In the genomic region with DNA sequence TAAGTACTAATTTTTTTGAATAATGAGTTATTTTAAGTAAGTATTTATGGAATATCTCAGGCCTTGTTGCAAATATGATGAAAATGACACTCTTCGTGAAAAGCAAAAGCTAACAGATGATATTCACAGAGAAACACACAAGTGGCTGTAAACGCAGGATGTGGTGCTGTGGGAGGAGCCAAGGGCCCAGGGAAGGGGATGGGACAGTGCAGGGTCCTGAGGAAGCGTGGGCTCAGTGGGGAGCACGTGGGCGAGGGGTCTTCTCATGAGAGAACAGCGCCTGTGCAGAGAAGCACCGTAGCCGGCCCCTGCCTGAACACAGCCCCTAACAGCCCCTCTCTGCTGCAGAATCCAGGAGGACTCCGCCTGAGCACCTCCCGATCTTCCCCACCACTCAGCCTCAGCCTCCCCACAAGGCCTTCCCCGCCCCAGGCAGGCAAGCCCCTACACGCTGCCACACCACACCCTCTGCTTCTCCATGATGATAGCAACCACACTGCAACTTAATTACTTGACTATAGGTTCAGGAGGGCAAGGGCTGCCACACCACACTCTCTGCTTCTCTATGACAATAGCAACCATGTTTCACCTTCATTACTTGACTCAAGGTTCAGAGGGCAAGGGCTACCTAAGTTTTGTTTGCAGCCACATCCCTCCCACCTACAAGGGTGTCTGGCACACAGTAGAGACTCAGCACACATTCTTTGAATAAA, we compare ENCODE assay signal across 21 cellular contexts.
DNase-seq lines count a peak whose midpoint lies in the region; ATAC-seq and TF ChIP-seq lines count a peak whose summit lies in the region.
"Had no signal": no experiment of that assay in that cellular context is flagged by ENCODE, and none has a peak within 500 bp of the region (broad histone marks: within the 10 kb centered on the region; RNA-seq: fewer than 3 reads in every experiment).

No MANE protein-coding gene starts in this region.

- peaks cover 6% of the 10 kb centered on the region; the same call in 1 of the 3 replicates for H3K4me1 Mint-ChIP-seq in GM23338
- H3K4me1 Mint-ChIP-seq in osteocyte (ENCODE audit: unreplicated experiment) = no peaks in the 10 kb centered on the region

- no peaks in the 10 kb centered on the region for H3K4me1 ChIP-seq in GM23338 (ENCODE audit: insufficient read depth)
- H3K4me1 ChIP-seq: BE2C had no signal

- H3K9me2 ChIP-seq in GM23338 (ENCODE audit: insufficient read depth) = no peaks in the 10 kb centered on the region

- H2AFZ ChIP-seq in GM23338 = peak overlapping the region; percentile 78

- H3K9me3 Mint-ChIP-seq in GM23338 = no peaks in the 10 kb centered on the region
- H3K9me3 Mint-ChIP-seq in osteocyte (ENCODE audit: unreplicated experiment) = no peaks in the 10 kb centered on the region
- H3K9me3 Mint-ChIP-seq in activated naive CD4-positive, alpha-beta T cell treated with anti-CD3 and anti-CD28 coated beads, Interleukin-2, amount 50 U/mL, for 72 hours = no peaks in the 10 kb centered on the region

- no peaks in the 10 kb centered on the region for H4K20me1 ChIP-seq in GM23338 (replicated peaks; ENCODE audit: insufficient read depth)

- H3K27me3 Mint-ChIP-seq in GM23338 (ENCODE audit: insufficient read depth, low read depth, poor library complexity) (peaks cover 7% of the 10 kb centered on the region), osteocyte (ENCODE audit: unreplicated experiment) (no peaks in the 10 kb centered on the region)

- no peak overlapping the region for H3K4me2 ChIP-seq in GM23338

- H3K4me3 Mint-ChIP-seq in GM23338 = no peak overlapping the region
- no peak overlapping the region for H3K4me3 Mint-ChIP-seq in osteocyte (ENCODE audit: unreplicated experiment)

- no peaks in the 10 kb centered on the region for H3K27me3 ChIP-seq in GM23338 (ENCODE audit: insufficient read depth)
- H3K27me3 ChIP-seq: BE2C, MG63 had no signal

- no peak overlapping the region for H3K4me3 ChIP-seq in GM23338
- H3K4me3 ChIP-seq: K562, MG63 had no signal

- H3K27ac Mint-ChIP-seq in GM23338 (no peak overlapping the region), osteocyte (ENCODE audit: unreplicated experiment) (no peak overlapping the region)
- no peak overlapping the region for H3K27ac Mint-ChIP-seq in activated naive CD4-positive, alpha-beta T cell treated with anti-CD3 and anti-CD28 coated beads, Interleukin-2, amount 50 U/mL, for 72 hours

- H3K27ac ChIP-seq in GM23338 (ENCODE audit: low read depth) = no peak overlapping the region

- peak; percentile 55 for ATAC-seq in GM23338
- ATAC-seq in activated naive CD4-positive, alpha-beta T cell treated with anti-CD3 and anti-CD28 coated beads, Interleukin-2, amount 50 U/mL, for 72 hours = no peak
- ATAC-seq: HCT116, K562, Panc1, SK-N-SH treated with all-trans-retinoic acid at 6 μM for 48 hours had no signal

- H3K36me3 Mint-ChIP-seq in GM23338 (ENCODE audit: low read depth) = no peaks in the 10 kb centered on the region
- H3K36me3 Mint-ChIP-seq in osteocyte (ENCODE audit: unreplicated experiment) = no peaks in the 10 kb centered on the region
- H3K36me3 Mint-ChIP-seq in activated naive CD4-positive, alpha-beta T cell treated with anti-CD3 and anti-CD28 coated beads, Interleukin-2, amount 50 U/mL, for 72 hours = no peaks in the 10 kb centered on the region

- no peak for DNase-seq in GM23338 (ENCODE audit: low spot score)
- peak; percentile 63 for DNase-seq in NCI-H526 treated with DMSO at 0.1 percent for 48 hours (lab: John Stamatoyannopoulos, UW)
- DNase-seq in ecto neural progenitor cell (ENCODE audit: low spot score) = peak; percentile 39
- peak; percentile 74 for DNase-seq in osteocyte (ENCODE audit: extremely low spot score, unreplicated experiment)
- DNase-seq in SHP77 treated with DMSO at 0.1 percent for 48 hours (lab: John Stamatoyannopoulos, UW) = no peak
- DNase-seq in activated naive CD4-positive, alpha-beta T cell treated with anti-CD3 and anti-CD28 coated beads, Interleukin-2, amount 50 U/mL, for 72 hours (ENCODE audit: low spot score in 2 of 2) = no peak
- DNase-seq in mesenteric fat pad (ENCODE audit: low spot score) = no peak
- no peak for DNase-seq in dedifferentiated amniotic fluid mesenchymal stem cell (ENCODE audit: extremely low spot score)
- DNase-seq: BE2C, DMS79, GOT3, MG63, NCI-H1092, NCI-H2081, NCI-H446 treated with DMSO at 0.1 percent for 48 hours, NCI-H82, T-helper 1 cell had no signal

- no peak for TF ChIP-seq CTCF in GM23338 (conservative IDR thresholded peaks at IDR 0.05; ENCODE audit: low read depth in 2 of 2)
- TF ChIP-seq CTCF in osteocyte (IDR thresholded peaks at IDR 0.05) = no peak

- no peaks in the 10 kb centered on the region for H3F3A ChIP-seq in GM23338 (replicated peaks; ENCODE audit: low read depth)

- H3K36me3 ChIP-seq in GM23338 (ENCODE audit: insufficient read depth) = no peaks in the 10 kb centered on the region
- H3K36me3 ChIP-seq: BE2C, MG63 had no signal

- no peaks in the 10 kb centered on the region for H3K79me2 ChIP-seq in GM23338 (replicated peaks; ENCODE audit: insufficient read depth)

TF ChIP-seq in GM23338, 12 proteins besides CTCF, POLR2A, EP300 and RAD21 (continues in another document):
- no peak for TF ChIP-seq NANOG (IDR thresholded peaks at IDR 0.05; ENCODE audit: borderline replicate concordance)
- TF ChIP-seq, protein P1, sequence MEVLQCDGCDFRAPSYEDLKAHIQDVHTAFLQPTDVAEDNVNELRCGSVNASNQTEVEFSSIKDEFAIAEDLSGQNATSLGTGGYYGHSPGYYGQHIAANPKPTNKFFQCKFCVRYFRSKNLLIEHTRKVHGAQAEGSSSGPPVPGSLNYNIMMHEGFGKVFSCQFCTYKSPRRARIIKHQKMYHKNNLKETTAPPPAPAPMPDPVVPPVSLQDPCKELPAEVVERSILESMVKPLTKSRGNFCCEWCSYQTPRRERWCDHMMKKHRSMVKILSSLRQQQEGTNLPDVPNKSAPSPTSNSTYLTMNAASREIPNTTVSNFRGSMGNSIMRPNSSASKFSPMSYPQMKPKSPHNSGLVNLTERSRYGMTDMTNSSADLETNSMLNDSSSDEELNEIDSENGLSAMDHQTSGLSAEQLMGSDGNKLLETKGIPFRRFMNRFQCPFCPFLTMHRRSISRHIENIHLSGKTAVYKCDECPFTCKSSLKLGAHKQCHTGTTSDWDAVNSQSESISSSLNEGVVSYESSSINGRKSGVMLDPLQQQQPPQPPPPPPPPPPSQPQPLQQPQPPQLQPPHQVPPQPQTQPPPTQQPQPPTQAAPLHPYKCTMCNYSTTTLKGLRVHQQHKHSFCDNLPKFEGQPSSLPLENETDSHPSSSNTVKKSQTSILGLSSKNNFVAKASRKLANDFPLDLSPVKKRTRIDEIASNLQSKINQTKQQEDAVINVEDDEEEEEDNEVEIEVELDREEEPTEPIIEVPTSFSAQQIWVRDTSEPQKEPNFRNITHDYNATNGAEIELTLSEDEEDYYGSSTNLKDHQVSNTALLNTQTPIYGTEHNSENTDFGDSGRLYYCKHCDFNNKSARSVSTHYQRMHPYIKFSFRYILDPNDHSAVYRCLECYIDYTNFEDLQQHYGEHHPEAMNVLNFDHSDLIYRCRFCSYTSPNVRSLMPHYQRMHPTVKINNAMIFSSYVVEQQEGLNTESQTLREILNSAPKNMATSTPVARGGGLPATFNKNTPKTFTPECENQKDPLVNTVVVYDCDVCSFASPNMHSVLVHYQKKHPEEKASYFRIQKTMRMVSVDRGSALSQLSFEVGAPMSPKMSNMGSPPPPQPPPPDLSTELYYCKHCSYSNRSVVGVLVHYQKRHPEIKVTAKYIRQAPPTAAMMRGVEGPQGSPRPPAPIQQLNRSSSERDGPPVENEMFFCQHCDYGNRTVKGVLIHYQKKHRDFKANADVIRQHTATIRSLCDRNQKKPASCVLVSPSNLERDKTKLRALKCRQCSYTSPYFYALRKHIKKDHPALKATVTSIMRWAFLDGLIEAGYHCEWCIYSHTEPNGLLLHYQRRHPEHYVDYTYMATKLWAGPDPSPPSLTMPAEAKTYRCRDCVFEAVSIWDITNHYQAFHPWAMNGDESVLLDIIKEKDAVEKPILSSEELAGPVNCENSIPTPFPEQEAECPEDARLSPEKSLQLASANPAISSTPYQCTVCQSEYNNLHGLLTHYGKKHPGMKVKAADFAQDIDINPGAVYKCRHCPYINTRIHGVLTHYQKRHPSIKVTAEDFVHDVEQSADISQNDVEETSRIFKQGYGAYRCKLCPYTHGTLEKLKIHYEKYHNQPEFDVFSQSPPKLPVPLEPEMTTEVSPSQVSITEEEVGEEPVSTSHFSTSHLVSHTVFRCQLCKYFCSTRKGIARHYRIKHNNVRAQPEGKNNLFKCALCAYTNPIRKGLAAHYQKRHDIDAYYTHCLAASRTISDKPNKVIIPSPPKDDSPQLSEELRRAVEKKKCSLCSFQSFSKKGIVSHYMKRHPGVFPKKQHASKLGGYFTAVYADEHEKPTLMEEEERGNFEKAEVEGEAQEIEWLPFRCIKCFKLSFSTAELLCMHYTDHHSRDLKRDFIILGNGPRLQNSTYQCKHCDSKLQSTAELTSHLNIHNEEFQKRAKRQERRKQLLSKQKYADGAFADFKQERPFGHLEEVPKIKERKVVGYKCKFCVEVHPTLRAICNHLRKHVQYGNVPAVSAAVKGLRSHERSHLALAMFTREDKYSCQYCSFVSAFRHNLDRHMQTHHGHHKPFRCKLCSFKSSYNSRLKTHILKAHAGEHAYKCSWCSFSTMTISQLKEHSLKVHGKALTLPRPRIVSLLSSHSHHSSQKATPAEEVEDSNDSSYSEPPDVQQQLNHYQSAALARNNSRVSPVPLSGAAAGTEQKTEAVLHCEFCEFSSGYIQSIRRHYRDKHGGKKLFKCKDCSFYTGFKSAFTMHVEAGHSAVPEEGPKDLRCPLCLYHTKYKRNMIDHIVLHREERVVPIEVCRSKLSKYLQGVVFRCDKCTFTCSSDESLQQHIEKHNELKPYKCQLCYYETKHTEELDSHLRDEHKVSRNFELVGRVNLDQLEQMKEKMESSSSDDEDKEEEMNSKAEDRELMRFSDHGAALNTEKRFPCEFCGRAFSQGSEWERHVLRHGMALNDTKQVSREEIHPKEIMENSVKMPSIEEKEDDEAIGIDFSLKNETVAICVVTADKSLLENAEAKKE (CRISPR knock-in tag; IDR thresholded peaks at IDR 0.05) = no peak
- TF ChIP-seq POLR2AphosphoS5 (IDR thresholded peaks at IDR 0.05; ENCODE audit: low read depth) = no peak
- TF ChIP-seq EZH2 (IDR thresholded peaks at IDR 0.05; ENCODE audit: low read depth, unreplicated experiment) = no peak

Comparison
In these comparisons a context has a peak if more than half of its experiments do, and no peak if none do; other contexts are left out.
1. DNase-seq: peak in NCI-H526 treated with DMSO at 0.1 percent for 48 hours (single experiment), ecto neural progenitor cell (single experiment) and osteocyte (single experiment); none in GM23338 (single experiment), SHP77 treated with DMSO at 0.1 percent for 48 hours (single experiment), activated naive CD4-positive, alpha-beta T cell treated with anti-CD3 and anti-CD28 coated beads, Interleukin-2, amount 50 U/mL, for 72 hours (0 of 2), mesenteric fat pad (single experiment) and dedifferentiated amniotic fluid mesenchymal stem cell (single experiment).